ENCODE assay signal across 7 cellular contexts in genomic region chr7:47172602-47173539, GRCh38.
DNase-seq lines count a peak whose midpoint lies in the region; ATAC-seq and TF ChIP-seq lines count a peak whose summit lies in the region.
"Not testable (repeated sequence)": the region's sequence is repeated elsewhere in the genome, so short reads cannot be mapped to it uniquely, and the experiment has no call there.

No MANE protein-coding gene starts in this region.

- not testable (repeated sequence) for H3K4me1 ChIP-seq in body of pancreas

- peak; percentile 96 for ATAC-seq in GM18511 (IDR thresholded peaks at IDR 0.05; ENCODE audit: unreplicated experiment)
- ATAC-seq in GM21423 (IDR thresholded peaks at IDR 0.05; ENCODE audit: unreplicated experiment), result peak; percentile 88
- peak; percentile 93 for ATAC-seq in HG02642 (IDR thresholded peaks at IDR 0.05; ENCODE audit: poor library complexity, unreplicated experiment)
- ATAC-seq in HG03064 (IDR thresholded peaks at IDR 0.05; ENCODE audit: low read depth, unreplicated experiment), result peak; percentile 77
- peak; percentile 67 for ATAC-seq in HG03442 (IDR thresholded peaks at IDR 0.05; ENCODE audit: unreplicated experiment)
- ATAC-seq in body of pancreas, result peak; percentile 39

- WGBS in body of pancreas, 2 donors, result 34 to 36% methylated on average over 7 of the region's 7 CpGs

- not testable (repeated sequence) for H3K9me3 ChIP-seq in body of pancreas

- not testable (repeated sequence) for H3K36me3 ChIP-seq in body of pancreas (replicated peaks in 1 of 2; ENCODE audit: insufficient read depth in 1 of 2, low read depth in 2 of 2)

- H3K27me3 ChIP-seq in body of pancreas, result not testable (repeated sequence)

- TF ChIP-seq POLR2A in body of pancreas (IDR thresholded peaks at IDR 0.05), result not testable (repeated sequence)

- H3K27ac ChIP-seq in body of pancreas, result peak overlapping the region; percentile 30 to 79 (median 60)

- peak; percentile 21 for DNase-seq in GM19238 (ENCODE audit: insufficient read length, low spot score)
- not testable (repeated sequence) for DNase-seq in body of pancreas

- not testable (repeated sequence) for TF ChIP-seq CTCF in body of pancreas (IDR thresholded peaks at IDR 0.05)

- intact Hi-C loops in body of pancreas (cut with DNase I), result not testable (repeated sequence)

- not testable (repeated sequence) for H3K4me3 ChIP-seq in body of pancreas

Comparison
In these comparisons a context has a peak if more than half of its experiments do, and no peak if none do; other contexts are left out.
1. ATAC-seq: peak in every context shown above with its lines; median percentile 96 in GM18511; 93 in HG02642; 88 in GM21423; 77 in HG03064; 67 in HG03442; 39 in body of pancreas.